Comparison of ENCODE assay signal across 29 cellular contexts in the genomic region with DNA sequence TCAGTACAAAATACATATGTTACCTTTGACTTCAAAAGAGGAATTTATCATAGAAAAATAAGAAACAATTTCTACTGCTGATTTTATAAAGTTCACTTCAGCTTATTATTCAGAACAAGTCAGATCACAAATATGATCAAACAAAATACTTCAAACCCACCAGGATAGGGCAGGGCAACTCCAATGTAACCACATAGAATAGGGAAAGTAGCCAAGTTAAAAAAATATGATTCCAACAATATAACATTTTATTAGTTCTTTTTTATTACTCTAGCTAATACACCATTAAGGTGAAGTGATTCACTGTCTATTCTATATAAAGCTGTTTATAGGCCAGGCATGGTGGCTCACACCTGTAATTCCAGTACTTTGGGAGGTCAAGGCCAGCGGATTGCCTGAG.
"Had no signal": no experiment of that assay in that cellular context is flagged by ENCODE, and none has a peak within 500 bp of the region (broad histone marks: within the 10 kb centered on the region; RNA-seq: fewer than 3 reads in every experiment).

No MANE protein-coding gene starts in this region.

- H3K4me3 Mint-ChIP-seq: dendritic cell treated with granulocyte-macrophage colony-stimulating factor and Interleukin-4, amounts not matched to agents 40 ng/mL and 50 ng/mL, for 4 days; effector memory CD8-positive, alpha-beta T cell; endodermal cell had no signal

- H3K79me2 ChIP-seq: hepatocyte had no signal

- H3K4me1 ChIP-seq: colonic mucosa, esophagus muscularis mucosa, esophagus squamous epithelium, foreskin keratinocyte, gastrocnemius medialis, gastroesophageal sphincter, heart left ventricle, heart right ventricle had no signal

- FAIRE-seq: endometrium, endothelial cell of umbilical vein, frontal cortex had no signal

- H3K4me1 Mint-ChIP-seq: endodermal cell had no signal

- H3K4me2 ChIP-seq: hepatocyte had no signal

- H3K27me3 ChIP-seq: colonic mucosa, dorsolateral prefrontal cortex, esophagus muscularis mucosa, esophagus squamous epithelium, gastrocnemius medialis, gastroesophageal sphincter, heart left ventricle, heart right ventricle had no signal

- H3K9me3 Mint-ChIP-seq: dendritic cell treated with granulocyte-macrophage colony-stimulating factor and Interleukin-4, amounts not matched to agents 40 ng/mL and 50 ng/mL, for 4 days; effector memory CD8-positive, alpha-beta T cell; endodermal cell had no signal

- ATAC-seq: effector memory CD8-positive, alpha-beta T cell; esophagus mucosa; foreskin keratinocyte; gastrocnemius medialis; gastroesophageal sphincter; heart left ventricle; heart right ventricle had no signal

- H3K27ac Mint-ChIP-seq: dendritic cell treated with granulocyte-macrophage colony-stimulating factor and Interleukin-4, amounts not matched to agents 40 ng/mL and 50 ng/mL, for 4 days; effector memory CD8-positive, alpha-beta T cell; endodermal cell had no signal

- DNase-seq: colonic mucosa; cortex of kidney; dermis blood vessel endothelial cell; dorsolateral prefrontal cortex; effector CD4-positive, alpha-beta T cell; effector CD8-positive, alpha-beta T cell; effector memory CD4-positive, alpha-beta T cell; effector memory CD8-positive, alpha-beta T cell; endodermal cell; erythroblast; esophagus squamous epithelium; foreskin fibroblast; foreskin keratinocyte; foreskin melanocyte; gastrocnemius medialis; glutamatergic neuron; head of caudate nucleus; heart left ventricle; heart right ventricle had no signal

- H2AFZ ChIP-seq: hepatocyte had no signal

- H3K27ac ChIP-seq: colonic mucosa, coronary artery, dorsolateral prefrontal cortex, epithelial cell of prostate, esophagus muscularis mucosa, esophagus squamous epithelium, foreskin keratinocyte, gastrocnemius medialis, gastroesophageal sphincter, heart left ventricle, heart right ventricle, hepatocyte had no signal

- H3K27me3 Mint-ChIP-seq: dendritic cell treated with granulocyte-macrophage colony-stimulating factor and Interleukin-4, amounts not matched to agents 40 ng/mL and 50 ng/mL, for 4 days; effector memory CD8-positive, alpha-beta T cell had no signal

- H3K36me3 ChIP-seq: colonic mucosa, esophagus muscularis mucosa, esophagus squamous epithelium, gastrocnemius medialis, gastroesophageal sphincter, heart left ventricle, heart right ventricle had no signal

- H3K4me3 ChIP-seq: colonic mucosa, coronary artery, dorsolateral prefrontal cortex, esophagus muscularis mucosa, esophagus squamous epithelium, gastrocnemius medialis, gastroesophageal sphincter, heart left ventricle, heart right ventricle, hepatocyte had no signal

- H3K9me3 ChIP-seq: colonic mucosa, esophagus muscularis mucosa, esophagus squamous epithelium, gastrocnemius medialis, gastroesophageal sphincter, heart left ventricle, heart right ventricle had no signal
